ENCODE assay signal across 8 cellular contexts in genomic region chr1:169348356-169349036, GRCh38. TPM values are rescaled to one million over a fixed set of nuclear protein-coding genes. Genes with fewer than 3 reads are reported as not detected.
DNase-seq lines count a peak whose midpoint lies in the region; ATAC-seq and TF ChIP-seq lines count a peak whose summit lies in the region.

No MANE protein-coding gene starts in this region.

- ATAC-seq in HG02973 (IDR thresholded peaks at IDR 0.05; ENCODE audit: unreplicated experiment) (no peak), HG03097 (IDR thresholded peaks at IDR 0.05; ENCODE audit: low FRiP score, unreplicated experiment) (no peak)

- H3K9me3 ChIP-seq in SK-N-SH = 0 out of 2 replicates have a peak, but pooled peaks cover 9% of the 10 kb centered on the region
- no peaks in the 10 kb centered on the region for H3K9me3 ChIP-seq in fibroblast of lung (ENCODE audit: control insufficient read depth, insufficient read depth, low read depth, low read length)
- H3K9me3 ChIP-seq in parathyroid adenoma (ENCODE audit: control insufficient read depth, low read length) = no peaks in the 10 kb centered on the region

- peak; percentile 92 for TF ChIP-seq RAD21 in SK-N-SH (IDR thresholded peaks at IDR 0.05; ENCODE audit: low read length)

- TF ChIP-seq CTCF in SK-N-SH (IDR thresholded peaks at IDR 0.05) = peak; percentile 87
- TF ChIP-seq CTCF in fibroblast of lung (conservative IDR thresholded peaks at IDR 0.05 in 1 of 2, IDR thresholded peaks at IDR 0.05 in 1 of 2; ENCODE audit: low read depth in 1 of 2, low read length in 2 of 2) = peak; percentile 58 to 65
- TF ChIP-seq CTCF in parathyroid adenoma (IDR thresholded peaks at IDR 0.05) = peak; percentile 71

- H4K20me1 ChIP-seq in SK-N-SH (ENCODE audit: insufficient read depth) (no peaks in the 10 kb centered on the region), fibroblast of lung (ENCODE audit: control insufficient read depth, extremely low read depth, insufficient read depth, low read length) (no peaks in the 10 kb centered on the region)

- CTCF ChIA-PET in SK-N-SH (lab: Yijun Ruan, JAX) = interaction anchor here (0.6 to 9.0 kb wide), 79 partner anchors 8 to 1188 kb away, joined by 3 to 189 read pairs (median 4); partner anchors contain the start of genes ATP1B1, BLZF1 and NME7

- H2AFZ ChIP-seq in SK-N-SH (ENCODE audit: low read depth) (no peak overlapping the region), fibroblast of lung (ENCODE audit: low read length) (no peak overlapping the region), parathyroid adenoma (no peak overlapping the region)

- TF ChIP-seq EP300 in SK-N-SH (IDR thresholded peaks at IDR 0.05; ENCODE audit: borderline replicate concordance in 1 of 2, low read depth in 1 of 2, low read length in 1 of 2) = no peak

- H3F3A ChIP-seq in SK-N-SH (replicated peaks; ENCODE audit: insufficient read depth) = no peaks in the 10 kb centered on the region

- H3K27me3 ChIP-seq in SK-N-SH (ENCODE audit: insufficient read depth) (no peaks in the 10 kb centered on the region), fibroblast of lung (ENCODE audit: control insufficient read depth, insufficient read depth, low read length) (no peaks in the 10 kb centered on the region), parathyroid adenoma (ENCODE audit: control insufficient read depth, insufficient read depth, low read length) (no peaks in the 10 kb centered on the region)

- peak; percentile 85 for DNase-seq in NCI-H82 (lab: John Stamatoyannopoulos, UW)
- DNase-seq in NCI-H82 treated with DMSO at 0.1 percent for 48 hours (lab: John Stamatoyannopoulos, UW; ENCODE audit: unreplicated experiment) = no peak
- peak; percentile 64 for DNase-seq in LoVo (ENCODE audit: low spot score)
- peak; percentile 37 for DNase-seq in SK-N-SH
- DNase-seq in fibroblast of lung (ENCODE audit: low read depth in 2 of 2) = peak; percentile 27 to 79

- H3K4me3 ChIP-seq in SK-N-SH (ENCODE audit: low read depth in 2 of 2, low read length in 1 of 2) = no peak overlapping the region; a peak in 1 of 4 replicates
- H3K4me3 ChIP-seq in fibroblast of lung (replicated peaks in 1 of 4; ENCODE audit: control extremely low read depth in 1 of 4, insufficient read depth in 1 of 4, low read depth in 3 of 4, low read length in 4 of 4) = no peak overlapping the region
- no peak overlapping the region for H3K4me3 ChIP-seq in parathyroid adenoma (ENCODE audit: low read depth, low read length)

- H3K36me3 ChIP-seq in SK-N-SH (replicated peaks in 1 of 2; ENCODE audit: control insufficient read depth in 1 of 2, insufficient read depth in 2 of 2, low read length in 1 of 2) = peaks cover 0 to 3% of the 10 kb centered on the region in 2 experiments
- H3K36me3 ChIP-seq in fibroblast of lung (ENCODE audit: control insufficient read depth, insufficient read depth, low read length) = no peaks in the 10 kb centered on the region
- no peaks in the 10 kb centered on the region for H3K36me3 ChIP-seq in parathyroid adenoma (ENCODE audit: control insufficient read depth, insufficient read depth, low read length)

- H3K9me2 ChIP-seq in SK-N-SH = no peaks in the 10 kb centered on the region

- 48% methylated on average over 5 of the region's 5 CpGs for WGBS in SK-N-SH (ENCODE audit: low lambda C conversion rate)

- H3K9ac ChIP-seq in SK-N-SH (no peak overlapping the region), fibroblast of lung (ENCODE audit: insufficient read depth, low read length) (no peak overlapping the region), parathyroid adenoma (no peak overlapping the region)

- H3K79me2 ChIP-seq in SK-N-SH (ENCODE audit: insufficient read depth) = peaks cover 34% of the 10 kb centered on the region; the same call in 1 of the 2 replicates
- H3K79me2 ChIP-seq in fibroblast of lung (ENCODE audit: control insufficient read depth, insufficient read depth, low read length) = no peaks in the 10 kb centered on the region
- no peaks in the 10 kb centered on the region for H3K79me2 ChIP-seq in parathyroid adenoma

- no peak overlapping the region; a peak in 1 of 4 replicates for H3K27ac ChIP-seq in SK-N-SH (ENCODE audit: low read depth in 2 of 2, low read length in 1 of 2)
- no peak overlapping the region for H3K27ac ChIP-seq in fibroblast of lung (ENCODE audit: insufficient read depth, low read length)
- H3K27ac ChIP-seq in parathyroid adenoma = no peak overlapping the region

- H3K4me1 ChIP-seq in SK-N-SH (ENCODE audit: control insufficient read depth in 1 of 2, insufficient read depth in 2 of 2, low read depth in 1 of 2, low read length in 1 of 2) (peaks cover 4% of the 10 kb centered on the region in 2 experiments; a peak in 1 of 4 replicates), fibroblast of lung (ENCODE audit: control insufficient read depth, extremely low read depth, insufficient read depth, low read length) (no peaks in the 10 kb centered on the region), parathyroid adenoma (no peaks in the 10 kb centered on the region)

- no peak overlapping the region for H3K4me2 ChIP-seq in SK-N-SH
- no peak overlapping the region for H3K4me2 ChIP-seq in fibroblast of lung (ENCODE audit: extremely low read depth, insufficient read depth, low read length)
- no peak overlapping the region for H3K4me2 ChIP-seq in parathyroid adenoma (ENCODE audit: low read length)

- POLR2A ChIA-PET in SK-N-SH (lab: Yijun Ruan, JAX) = interaction anchor here (0.6 to 0.9 kb wide), 4 partner anchors 239 to 758 kb away, joined by 3 to 4 read pairs (median 3); no protein-coding TSS in a partner anchor

TF ChIP-seq in SK-N-SH, 30 proteins besides CTCF, POLR2A, EP300 and RAD21:
- TF ChIP-seq GATA2 (CRISPR knock-in tag; IDR thresholded peaks at IDR 0.05) (no peak), SMC3 (IDR thresholded peaks at IDR 0.05; ENCODE audit: low read depth, low read length) (peak; percentile 82)

RNA-seq across cellular contexts. Expression of gene NME7, which starts 19.1 kb away (rescaled TPM):
- polyA plus RNA-seq in SK-N-SH (2012; rRNA removed) (13.7 and 20.6 TPM in 2 replicates), fibroblast of lung (30.8 and 37.5 TPM in 2 replicates)
- polyA plus RNA-seq in SK-N-SH (2012; cell fraction: cytosol; rRNA removed) = 26.0 and 38.4 TPM in 2 replicates
- 4.0 and 10.8 TPM in 2 replicates for polyA plus RNA-seq in SK-N-SH (2012; cell fraction: nucleus; rRNA removed)
- total RNA-seq in fibroblast of lung = 21.0 and 24.7 TPM in 2 replicates
- polyA plus RNA-seq in fibroblast of lung (2012) = 45.9 and 51.1 TPM in 2 replicates
- polyA minus RNA-seq in fibroblast of lung (ENCODE audit: low replicate concordance) = 3.6 and 4.5 TPM in 2 replicates

RNA-seq across cellular contexts. Expression of gene BLZF1, which starts 19.5 kb away (rescaled TPM):
- polyA plus RNA-seq in SK-N-SH (2012; rRNA removed) = 9.5 and 16.0 TPM in 2 replicates
- polyA plus RNA-seq in SK-N-SH (2012; cell fraction: cytosol; rRNA removed) = 16.9 and 22.2 TPM in 2 replicates
- 8.8 and 21.0 TPM in 2 replicates for polyA plus RNA-seq in SK-N-SH (2012; cell fraction: nucleus; rRNA removed)
- 23.9 and 27.1 TPM in 2 replicates for total RNA-seq in fibroblast of lung
- 23.2 and 28.0 TPM in 2 replicates for polyA plus RNA-seq in fibroblast of lung
- polyA plus RNA-seq in fibroblast of lung (2012) = 16.9 and 18.6 TPM in 2 replicates
- polyA minus RNA-seq in fibroblast of lung (ENCODE audit: low replicate concordance) = 1.7 TPM in 1 of 2 replicates, not detected in the other
